Comparison of ENCODE assay signal across 12 cellular contexts in the genomic region with DNA sequence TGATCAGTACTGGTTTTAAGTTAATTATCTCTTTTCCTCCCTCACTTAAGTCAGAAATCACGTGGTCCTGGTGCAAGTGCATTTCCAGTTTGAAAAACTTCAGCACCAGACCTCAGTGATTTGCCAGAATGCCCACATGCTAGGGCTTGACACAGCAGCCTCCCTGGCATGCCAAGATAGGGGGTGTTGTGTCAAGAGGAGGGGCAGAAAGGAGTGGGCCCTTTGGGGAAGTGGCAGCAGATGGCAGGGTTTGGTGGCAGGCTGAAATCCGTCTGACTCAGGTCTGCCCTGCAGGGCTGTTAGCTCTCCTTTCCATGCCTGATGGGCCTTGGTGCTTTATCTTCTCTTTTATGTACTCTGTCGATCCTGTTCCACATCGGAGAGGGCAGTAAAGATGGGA. TPM values are rescaled to one million over a fixed set of nuclear protein-coding genes. Genes with fewer than 3 reads are reported as not detected.
DNase-seq lines count a peak whose midpoint lies in the region; ATAC-seq lines count a peak whose summit lies in the region.
"Had no signal": no experiment of that assay in that cellular context is flagged by ENCODE, and none has a peak within 500 bp of the region (broad histone marks: within the 10 kb centered on the region; RNA-seq: fewer than 3 reads in every experiment).

No MANE protein-coding gene starts in this region.

- peaks cover 65% of the 10 kb centered on the region for H3K4me1 Mint-ChIP-seq in activated CD4-positive, alpha-beta T cell treated with anti-CD3 and anti-CD28 coated beads, Interleukin-2, amount 10 ng/mL, durations not matched to agents 24 days and 14 days

- intact Hi-C loops in activated CD4-positive, alpha-beta T cell treated with anti-CD3 and anti-CD28 coated beads, Interleukin-2, amount 10 ng/mL, durations not matched to agents 24 days and 14 days (cut with micrococcal nuclease): no loop called here
- intact Hi-C loops in sciatic nerve (cut with DNase I): no loop called here

- peak overlapping the region; percentile 48 for H3K27ac Mint-ChIP-seq in activated CD4-positive, alpha-beta T cell treated with anti-CD3 and anti-CD28 coated beads, Interleukin-2, amount 10 ng/mL, durations not matched to agents 24 days and 14 days

- ATAC-seq in sciatic nerve (peak; percentile 39), GM18861 (IDR thresholded peaks at IDR 0.05; ENCODE audit: unreplicated experiment) (no peak)
- ATAC-seq: A549 had no signal

- DNase-seq in activated CD4-positive, alpha-beta T cell treated with anti-CD3 and anti-CD28 coated beads, Interleukin-2, amount 10 ng/mL, durations not matched to agents 24 days and 14 days: no peak
- DNase-seq in activated CD4-positive, alpha-beta T cell treated with anti-CD3 and anti-CD28 coated beads for 48 hours: no peak
- DNase-seq in NCI-H524 treated with DMSO at 0.1 percent for 48 hours (lab: John Stamatoyannopoulos, UW): peak; percentile 59
- peak; percentile 24 for DNase-seq in cerebellar cortex (ENCODE audit: low spot score)
- DNase-seq in sciatic nerve (ENCODE audit: low spot score): no peak
- no peak for DNase-seq in NCI-H510A treated with DMSO at 0.1 percent for 48 hours (lab: John Stamatoyannopoulos, UW)
- no peak for DNase-seq in superior temporal gyrus (ENCODE audit: extremely low spot score)
- DNase-seq: activated T-cell treated with anti-CD3 and anti-CD28 coated beads for 4 hours, SHP77 treated with DMSO at 0.1 percent for 48 hours had no signal

- no peak overlapping the region for H3K4me3 Mint-ChIP-seq in activated CD4-positive, alpha-beta T cell treated with anti-CD3 and anti-CD28 coated beads, Interleukin-2, amount 10 ng/mL, durations not matched to agents 24 days and 14 days
- H3K4me3 Mint-ChIP-seq: neural crest cell had no signal

- H3K36me3 Mint-ChIP-seq in activated CD4-positive, alpha-beta T cell treated with anti-CD3 and anti-CD28 coated beads, Interleukin-2, amount 10 ng/mL, durations not matched to agents 24 days and 14 days (ENCODE audit: low read depth): peaks cover 7% of the 10 kb centered on the region

- no peaks in the 10 kb centered on the region for H3K9me3 Mint-ChIP-seq in activated CD4-positive, alpha-beta T cell treated with anti-CD3 and anti-CD28 coated beads, Interleukin-2, amount 10 ng/mL, durations not matched to agents 24 days and 14 days
- H3K9me3 Mint-ChIP-seq: neural crest cell had no signal

- no peaks in the 10 kb centered on the region for H3K27me3 Mint-ChIP-seq in activated CD4-positive, alpha-beta T cell treated with anti-CD3 and anti-CD28 coated beads, Interleukin-2, amount 10 ng/mL, durations not matched to agents 24 days and 14 days

RNA-seq across cellular contexts. Expression of a gene that starts 23.4 kb away (rescaled TPM):
- 41.1 and 45.7 TPM in 2 replicates for total RNA-seq in activated CD4-positive, alpha-beta T cell treated with anti-CD3 and anti-CD28 coated beads, Interleukin-2, amount 10 ng/mL, durations not matched to agents 24 days and 14 days
- 34.1 TPM for total RNA-seq in sciatic nerve

RNA-seq across cellular contexts. Expression of a gene that starts 49.7 kb away (rescaled TPM):
- 9.7 and 11.5 TPM in 2 replicates for total RNA-seq in activated CD4-positive, alpha-beta T cell treated with anti-CD3 and anti-CD28 coated beads, Interleukin-2, amount 10 ng/mL, durations not matched to agents 24 days and 14 days
- 12.9 TPM for total RNA-seq in sciatic nerve

RNA-seq across cellular contexts. Expression of a gene that starts 50.0 kb away (rescaled TPM):
- total RNA-seq in activated CD4-positive, alpha-beta T cell treated with anti-CD3 and anti-CD28 coated beads, Interleukin-2, amount 10 ng/mL, durations not matched to agents 24 days and 14 days: 22.7 and 25.2 TPM in 2 replicates
- total RNA-seq in sciatic nerve: 12.5 TPM

Comparison
In these comparisons a context has a peak if more than half of its experiments do, and no peak if none do; other contexts are left out.
1. DNase-seq: peak in NCI-H524 treated with DMSO at 0.1 percent for 48 hours (single experiment) and cerebellar cortex (single experiment); none in activated CD4-positive, alpha-beta T cell treated with anti-CD3 and anti-CD28 coated beads, Interleukin-2, amount 10 ng/mL, durations not matched to agents 24 days and 14 days (single experiment), activated CD4-positive, alpha-beta T cell treated with anti-CD3 and anti-CD28 coated beads for 48 hours (single experiment), sciatic nerve (single experiment), NCI-H510A treated with DMSO at 0.1 percent for 48 hours (single experiment) and superior temporal gyrus (single experiment).